Comparison of ENCODE assay signal across 1 cellular context in genomic region chr12:52582971-52583456, GRCh38.
TF ChIP-seq lines count a peak whose summit lies in the region.

No MANE protein-coding gene starts in this region.

TF ChIP-seq in GM23338, 12 proteins besides CTCF, POLR2A, EP300 and RAD21:
- TF ChIP-seq ZNF462 (CRISPR knock-in tag; IDR thresholded peaks at IDR 0.05) (no peak), CREB1 (CRISPR knock-in tag; IDR thresholded peaks at IDR 0.05; ENCODE audit: low read depth) (no peak), STAT1 (IDR thresholded peaks at IDR 0.05; ENCODE audit: unreplicated experiment) (no peak), ZNF114 (CRISPR knock-in tag; IDR thresholded peaks at IDR 0.05) (no peak), NANOG (IDR thresholded peaks at IDR 0.05; ENCODE audit: borderline replicate concordance) (no peak), POLR2AphosphoS5 (IDR thresholded peaks at IDR 0.05; ENCODE audit: low read depth) (no peak), ETS1 (IDR thresholded peaks at IDR 0.05) (no peak), EZH2 (IDR thresholded peaks at IDR 0.05; ENCODE audit: low read depth, unreplicated experiment) (no peak), EZH2phosphoT487 (IDR thresholded peaks at IDR 0.05; ENCODE audit: unreplicated experiment) (no peak), ZNF331 (CRISPR knock-in tag; IDR thresholded peaks at IDR 0.05; ENCODE audit: low read depth) (no peak), REST (IDR thresholded peaks at IDR 0.05; ENCODE audit: unreplicated experiment) (no peak), JUNB (IDR thresholded peaks at IDR 0.05; ENCODE audit: unreplicated experiment) (no peak)
TF ChIP-seq in GM23338: peak in this region for 0.
